22 cellular contexts compared by ENCODE assay signal in genomic region chr9:28981129-28981528, GRCh38.
DNase-seq lines count a peak whose midpoint lies in the region; ATAC-seq and TF ChIP-seq lines count a peak whose summit lies in the region.
"Had no signal": no experiment of that assay in that cellular context is flagged by ENCODE, and none has a peak within 500 bp of the region (broad histone marks: within the 10 kb centered on the region; RNA-seq: fewer than 3 reads in every experiment).

No MANE protein-coding gene starts in this region.

- TF ChIP-seq CTCF in lower lobe of right lung (IDR thresholded peaks at IDR 0.05) = no peak

- no peak overlapping the region for H3K27ac ChIP-seq in lower lobe of right lung
- H3K27ac ChIP-seq: 22Rv1; A549; BLaER1 treated with 17β-estradiol and CSF1 and Interleukin-3, amounts not matched to agents 10 nM and 100 nM; GM23248 had no signal

- H3K4me3 ChIP-seq in lower lobe of right lung = no peak overlapping the region
- H3K4me3 ChIP-seq: A549; BLaER1 treated with 17β-estradiol and CSF1 and Interleukin-3, amounts not matched to agents 10 nM and 100 nM; GM12878; GM23248 had no signal

- no peaks in the 10 kb centered on the region for H3K27me3 ChIP-seq in lower lobe of right lung (ENCODE audit: low read depth)
- H3K27me3 ChIP-seq: BE2C; BLaER1 treated with 17β-estradiol and CSF1 and Interleukin-3, amounts not matched to agents 10 nM and 100 nM had no signal

- H3K36me3 ChIP-seq in lower lobe of right lung = no peaks in the 10 kb centered on the region
- H3K36me3 ChIP-seq: BE2C; BLaER1 treated with 17β-estradiol and CSF1 and Interleukin-3, amounts not matched to agents 10 nM and 100 nM had no signal

- DNase-seq in A172 (ENCODE audit: low spot score) (peak; percentile 19), lower lobe of right lung (no peak), cardiac septum (ENCODE audit: low spot score) (no peak)
- DNase-seq: ACHN; AML-193; BE2C; CD4-positive, alpha-beta T cell; CD8-positive, alpha-beta memory T cell; DMS 273 treated with DMSO at 0.1 percent for 48 hours; DMS79; EL; GDM1; GM23248; H7; HCEC 1CT had no signal

- ATAC-seq in SK-N-SH treated with all-trans-retinoic acid at 6 μM for 48 hours (peak; percentile 75), lower lobe of right lung (peak; percentile 67 to 95), HG03095 (IDR thresholded peaks at IDR 0.05; ENCODE audit: unreplicated experiment) (no peak), HG02970 (IDR thresholded peaks at IDR 0.05; ENCODE audit: low FRiP score, unreplicated experiment) (no peak)
- ATAC-seq: A549, GM12878 had no signal

- intact Hi-C loops in lower lobe of right lung (cut with DNase I) = no loop called here
- intact Hi-C loops in cardiac septum (cut with DNase I) = no loop called here

- no peaks in the 10 kb centered on the region for H3K9me3 ChIP-seq in lower lobe of right lung
- H3K9me3 ChIP-seq: A549; BE2C; BLaER1 treated with 17β-estradiol and CSF1 and Interleukin-3, amounts not matched to agents 10 nM and 100 nM had no signal

- no peaks in the 10 kb centered on the region for H3K4me1 ChIP-seq in lower lobe of right lung
- H3K4me1 ChIP-seq: A549; BLaER1 treated with 17β-estradiol and CSF1 and Interleukin-3, amounts not matched to agents 10 nM and 100 nM had no signal

TF ChIP-seq in SK-N-SH treated with all-trans-retinoic acid at 6 μM for 48 hours, 23 proteins besides CTCF, POLR2A, EP300 and RAD21:
- TF ChIP-seq ISL1 (CRISPR knock-in tag; IDR thresholded peaks at IDR 0.05) = peak; percentile 78
- no peak for TF ChIP-seq PPARA (CRISPR knock-in tag; IDR thresholded peaks at IDR 0.05; ENCODE audit: borderline replicate concordance)

Comparison
In these comparisons a context has a peak if more than half of its experiments do, and no peak if none do; other contexts are left out.
1. ATAC-seq: peak in SK-N-SH treated with all-trans-retinoic acid at 6 μM for 48 hours (single experiment) and lower lobe of right lung (2 of 2); none in HG03095 (single experiment) and HG02970 (single experiment).